In the genomic region with DNA sequence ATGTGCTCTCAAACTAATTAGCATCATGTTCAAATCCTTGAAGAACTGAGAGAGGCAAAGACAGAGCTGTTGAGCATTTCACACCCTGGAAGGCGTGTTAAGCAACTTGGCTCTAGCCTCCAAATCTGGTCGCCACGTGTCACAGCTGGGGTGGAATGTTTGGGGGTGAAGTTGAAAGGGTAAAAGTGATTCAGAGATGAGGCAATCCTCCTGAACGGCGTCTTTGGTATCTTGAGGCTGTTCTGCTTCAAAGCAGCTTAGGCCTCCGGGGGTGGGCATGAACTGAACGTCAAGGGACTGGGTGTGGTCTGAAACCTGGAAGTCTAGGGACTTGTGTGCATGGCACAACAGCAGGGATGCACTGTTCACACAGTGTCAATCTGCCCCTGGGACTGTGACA, we compare ENCODE assay signal across 10 cellular contexts.
DNase-seq lines count a peak whose midpoint lies in the region; ATAC-seq and TF ChIP-seq lines count a peak whose summit lies in the region.
"Had no signal": no experiment of that assay in that cellular context is flagged by ENCODE, and none has a peak within 500 bp of the region (broad histone marks: within the 10 kb centered on the region; RNA-seq: fewer than 3 reads in every experiment).

No MANE protein-coding gene starts in this region.

- H3K9ac ChIP-seq in IMR-90 (ENCODE audit: low read depth, low read length) (peak overlapping the region; percentile 17; the same call in 1 of the 2 replicates), mesendoderm (ENCODE audit: low read length) (no peak overlapping the region)

- no peak overlapping the region for H3K4me3 ChIP-seq in A673 (ENCODE audit: low read depth, low read length, poor library complexity, severe bottlenecking)
- H3K4me3 ChIP-seq in IMR-90 (ENCODE audit: insufficient read depth, low read depth, low read length): no peak overlapping the region
- no peak overlapping the region for H3K4me3 ChIP-seq in mesendoderm (ENCODE audit: low read length)

- peaks cover 100% of the 10 kb centered on the region for H3K4me1 Mint-ChIP-seq in chondrocyte (ENCODE audit: low read depth)
- peaks cover 0 to 15% of the 10 kb centered on the region in 2 donors for H3K4me1 Mint-ChIP-seq in immature natural killer cell

- peak overlapping the region; percentile 82 for H2BK5ac ChIP-seq in IMR-90 (ENCODE audit: low read depth, low read length, poor library complexity, severe bottlenecking)
- no peak overlapping the region for H2BK5ac ChIP-seq in mesendoderm (ENCODE audit: low read length)

- H3K4me1 ChIP-seq in A673 (ENCODE audit: insufficient read depth, low read length, poor library complexity, severe bottlenecking) (peaks cover 20% of the 10 kb centered on the region), IMR-90 (ENCODE audit: control insufficient read depth, insufficient read depth, low read length) (peaks cover 55% of the 10 kb centered on the region), mesendoderm (ENCODE audit: control insufficient read depth, low read depth, low read length) (peaks cover 11% of the 10 kb centered on the region)

- H3K79me1 ChIP-seq in IMR-90 (ENCODE audit: low read depth in 1 of 2, low read length in 2 of 2) (peaks cover 47 to 82% of the 10 kb centered on the region in 2 experiments), mesendoderm (ENCODE audit: low read length) (peaks cover 5% of the 10 kb centered on the region)

- no peaks in the 10 kb centered on the region for H3K9me3 Mint-ChIP-seq in chondrocyte (ENCODE audit: low read depth)
- no peaks in the 10 kb centered on the region for H3K9me3 Mint-ChIP-seq in immature natural killer cell

- H2AK5ac ChIP-seq in IMR-90 (ENCODE audit: low read depth, low read length) (peak overlapping the region; percentile 89; the same call in 1 of the 2 replicates), mesendoderm (ENCODE audit: low read length) (no peak overlapping the region)

- H2BK20ac ChIP-seq in IMR-90 (ENCODE audit: low read depth, low read length): peak overlapping the region; percentile 72

- no CpG with 5 or more reads among the region's 7 CpGs for WGBS in IMR-90 (ENCODE audit: extremely low coverage in 2 of 2, insufficient read length in 1 of 2), 2 experiments
- WGBS in mesendoderm (ENCODE audit: extremely low coverage, insufficient coverage, low lambda C conversion rate): no CpG with 5 or more reads among the region's 7 CpGs

- H3K14ac ChIP-seq in IMR-90 (replicated peaks; ENCODE audit: low read depth, low read length): peak overlapping the region; percentile 59

- H3K56ac ChIP-seq in IMR-90 (ENCODE audit: extremely low read depth, insufficient read depth, low read length) (peak overlapping the region; percentile 25; the same call in 1 of the 2 replicates), mesendoderm (ENCODE audit: low read length) (no peak overlapping the region)

- no TSS peak for BruUV-seq in A673 (replicated peaks; lab: Mats Ljungman, UMichigan)
- no TSS peak for BruUV-seq in IMR-90 (replicated peaks; lab: Mats Ljungman, UMichigan)

- peak overlapping the region; percentile 27; the same call in 2 of the 3 replicates for H2BK15ac ChIP-seq in IMR-90 (ENCODE audit: low read depth, low read length)
- H2BK15ac ChIP-seq in mesendoderm (replicated peaks; ENCODE audit: low read depth): no peak overlapping the region

- CTCF ChIA-PET in A673 (lab: Charles Lee) (no interaction called here), IMR-90 (lab: Yijun Ruan, JAX) (interaction anchor here (1.3 kb wide), 1 partner anchor 62 kb away, joined by 3 read pairs; a partner anchor contains a TSS)

- no peak overlapping the region for H3K27ac ChIP-seq in A673 (ENCODE audit: low read depth, low read length, poor library complexity, severe bottlenecking)
- H3K27ac ChIP-seq in IMR-90 (ENCODE audit: insufficient read depth, low read length): peak overlapping the region; percentile 78
- peak overlapping the region; percentile 70 for H3K27ac ChIP-seq in mesendoderm (ENCODE audit: low read depth, low read length)

- dilution Hi-C loops in IMR-90 (cut with HindIII; ENCODE audit: low sequenced_read_pairs, unreplicated experiment): no loop called here

- no peaks in the 10 kb centered on the region for H3K27me3 ChIP-seq in A673 (replicated peaks; ENCODE audit: insufficient read depth, low read depth, low read length, poor library complexity)
- H3K27me3 ChIP-seq in IMR-90 (ENCODE audit: control insufficient read depth, insufficient read depth, low read length): no peaks in the 10 kb centered on the region
- H3K27me3 ChIP-seq in mesendoderm (ENCODE audit: insufficient read depth, low read length, poor library complexity): no peaks in the 10 kb centered on the region

- no peaks in the 10 kb centered on the region for H3K9me3 ChIP-seq in A673 (ENCODE audit: low read depth, low read length, poor library complexity, severe bottlenecking)
- no peaks in the 10 kb centered on the region for H3K9me3 ChIP-seq in IMR-90 (ENCODE audit: control insufficient read depth, insufficient read depth, low read length)

- intact Hi-C loops in A673 (cut with micrococcal nuclease; ENCODE audit: unreplicated experiment) (no loop called here), IMR-90 (cut with micrococcal nuclease) (loop anchor here (2.0 to 5.0 kb wide), 2 partner anchors 52 to 148 kb away; no protein-coding TSS in a partner anchor)

- H2AK9ac ChIP-seq in IMR-90 (replicated peaks; ENCODE audit: low read depth, low read length, poor library complexity): peak overlapping the region; percentile 56

- TF ChIP-seq POLR2A in IMR-90 (IDR thresholded peaks at IDR 0.05; ENCODE audit: low read depth, low read length): no peak

- peak overlapping the region; percentile 10 for H3K4me3 Mint-ChIP-seq in chondrocyte (ENCODE audit: unreplicated experiment)
- no peak overlapping the region for H3K4me3 Mint-ChIP-seq in immature natural killer cell

- ATAC-seq in IMR-90 (ENCODE audit: low read depth): peak; percentile 8; the same call in 1 of the 2 replicates
- ATAC-seq in GM21526 (IDR thresholded peaks at IDR 0.05; ENCODE audit: low FRiP score, unreplicated experiment): no peak

- H3K18ac ChIP-seq in IMR-90 (ENCODE audit: low read depth, low read length) (peak overlapping the region; percentile 80), mesendoderm (ENCODE audit: low read length) (no peak overlapping the region)

- H4K5ac ChIP-seq in IMR-90 (ENCODE audit: low read depth, low read length) (peak overlapping the region; percentile 82), mesendoderm (ENCODE audit: low read length) (no peak overlapping the region)

- peak overlapping the region; percentile 81 for H4K91ac ChIP-seq in IMR-90 (ENCODE audit: insufficient read depth, low read depth, low read length)

- H3K4ac ChIP-seq in IMR-90 (ENCODE audit: low read depth, low read length) (peak overlapping the region; percentile 90), mesendoderm (ENCODE audit: low read depth, low read length) (no peak overlapping the region)

- POLR2A ChIA-PET in A673 (lab: Charles Lee; ENCODE audit: low non-redundant PET): no interaction called here
- POLR2A ChIA-PET in IMR-90 (lab: Charles Lee; ENCODE audit: unreplicated experiment): no interaction called here

- H4K8ac ChIP-seq in IMR-90 (ENCODE audit: low read depth in 2 of 2, low read length in 2 of 2) (peak overlapping the region; percentile 63 to 65; a peak in 3 of 4 replicates), mesendoderm (ENCODE audit: low read depth, low read length) (no peak overlapping the region)

- H3K36me3 Mint-ChIP-seq in chondrocyte (ENCODE audit: low read depth): peaks cover 58% of the 10 kb centered on the region
- H3K36me3 Mint-ChIP-seq in immature natural killer cell: peaks cover 24 to 63% (median 44%) of the 10 kb centered on the region in 3 donors

- DNase-seq in A673 (ENCODE audit: low spot score) (peak; percentile 34), IMR-90 (peak; percentile 81), chondrocyte (ENCODE audit: low spot score) (no peak), mesendoderm (peak; percentile 92), NCI-H1105 (lab: John Stamatoyannopoulos, UW) (no peak), RPMI8226 (no peak), immature natural killer cell (no peak)
- DNase-seq: NCI-H510A; stimulated activated naive CD4-positive, alpha-beta T cell treated with Interleukin-2 at 50 U/mL for 16 hours had no signal

- peak overlapping the region; percentile 73 for H3K23ac ChIP-seq in IMR-90 (ENCODE audit: low read depth, low read length)
- no peak overlapping the region for H3K23ac ChIP-seq in mesendoderm (ENCODE audit: low read length)

- in situ Hi-C loops in IMR-90 (cut with MboI; ENCODE audit: low sequenced_read_pairs): loop anchor here (10.0 kb wide), 1 partner anchor 130 kb away; no protein-coding TSS in a partner anchor

- H2BK120ac ChIP-seq in IMR-90 (ENCODE audit: low read depth, low read length): peak overlapping the region; percentile 83
- no peak overlapping the region for H2BK120ac ChIP-seq in mesendoderm (ENCODE audit: low read depth, low read length)

- H3K27me3 Mint-ChIP-seq in chondrocyte (ENCODE audit: low read depth): no peaks in the 10 kb centered on the region
- H3K27me3 Mint-ChIP-seq in immature natural killer cell (ENCODE audit: low read depth in 3 of 3): peaks cover 0 to 2% (median 2%) of the 10 kb centered on the region in 3 donors

- H3K4me2 ChIP-seq in IMR-90 (ENCODE audit: low read depth, low read length): no peak overlapping the region
- no peak overlapping the region for H3K4me2 ChIP-seq in mesendoderm (ENCODE audit: low read length)

- no peaks in the 10 kb centered on the region for H3K79me2 ChIP-seq in mesendoderm (ENCODE audit: control insufficient read depth, insufficient read depth, low read length)

- no peak for TF ChIP-seq CTCF in A673 (conservative IDR thresholded peaks at IDR 0.05; ENCODE audit: low read depth, low read length)
- TF ChIP-seq CTCF in IMR-90 (conservative IDR thresholded peaks at IDR 0.05; ENCODE audit: low read depth, low read length): no peak
- TF ChIP-seq CTCF in chondrocyte (IDR thresholded peaks at IDR 0.05): no peak

- H4K20me1 ChIP-seq in IMR-90 (ENCODE audit: insufficient read depth, low read length): no peaks in the 10 kb centered on the region

- H3K36me3 ChIP-seq in A673 (ENCODE audit: insufficient read depth, low read length, poor library complexity, severe bottlenecking) (no peaks in the 10 kb centered on the region), IMR-90 (ENCODE audit: control insufficient read depth, insufficient read depth, low read length) (peaks cover 44% of the 10 kb centered on the region), mesendoderm (ENCODE audit: control insufficient read depth, insufficient read depth, low read length) (no peaks in the 10 kb centered on the region)

- H3K27ac Mint-ChIP-seq in chondrocyte (ENCODE audit: unreplicated experiment): peak overlapping the region; percentile 96
- no peak overlapping the region for H3K27ac Mint-ChIP-seq in immature natural killer cell

- H2AFZ ChIP-seq in IMR-90 (replicated peaks; ENCODE audit: low read length, poor library complexity): no peak overlapping the region

- TF ChIP-seq RAD21 in IMR-90 (IDR thresholded peaks at IDR 0.05; ENCODE audit: low read length): no peak

- H3K9me1 ChIP-seq in IMR-90 (ENCODE audit: insufficient read depth, low read length): peaks cover 45% of the 10 kb centered on the region

TF ChIP-seq in IMR-90, 13 proteins besides CTCF, POLR2A, EP300 and RAD21 (continues in another document):
- peak; percentile 33; the same call in 1 of the 2 replicates for TF ChIP-seq MAZ (IDR thresholded peaks at IDR 0.05; ENCODE audit: borderline replicate concordance, low read depth, low read length)
- no peak for TF ChIP-seq CHD1 (IDR thresholded peaks at IDR 0.05; ENCODE audit: low read depth, low read length)
- TF ChIP-seq BHLHE40 (IDR thresholded peaks at IDR 0.05; ENCODE audit: low read depth, low read length): peak; percentile 69

Comparison
In these comparisons a context has a peak if more than half of its experiments do, and no peak if none do; other contexts are left out.
1. DNase-seq: peak in A673 (single experiment), IMR-90 (single experiment) and mesendoderm (single experiment); none in chondrocyte (single experiment), NCI-H1105 (single experiment), RPMI8226 (single experiment) and immature natural killer cell (0 of 3).